ENCODE assay signal across 26 cellular contexts in genomic region chr14:94400454-94400853, GRCh38. TPM values are rescaled to one million over a fixed set of nuclear protein-coding genes. Genes with fewer than 3 reads are reported as not detected.
"Had no signal": no experiment of that assay in that cellular context is flagged by ENCODE, and none has a peak within 500 bp of the region (broad histone marks: within the 10 kb centered on the region; RNA-seq: fewer than 3 reads in every experiment).

No MANE protein-coding gene starts in this region.

- H3K9me3 ChIP-seq: ascending aorta had no signal

- H3K4me1 Mint-ChIP-seq: activated CD8-positive, alpha-beta memory T cell treated with anti-CD3 and anti-CD28 coated beads, Interleukin-2, amount 10 ng/mL, durations not matched to agents 7 days and 5 days; activated naive CD8-positive, alpha-beta T cell treated with anti-CD3 and anti-CD28 coated beads, Interleukin-2, amount 50 U/mL, for 24 hours had no signal

- H3K27ac ChIP-seq: ascending aorta had no signal

- H3K36me3 ChIP-seq: ascending aorta had no signal

- FAIRE-seq: K562, RCC 7860 had no signal

- H3K4me1 ChIP-seq: ascending aorta had no signal

- H3K4me3 ChIP-seq: ascending aorta, K562 had no signal

- DNase-seq: activated CD4-positive, alpha-beta T cell treated with anti-CD3 and anti-CD28 coated beads for 48 hours; activated CD4-positive, alpha-beta T cell treated with anti-CD3 and anti-CD28 coated beads, Interleukin-2, amount 50 U/mL, for 4 hours; activated CD4-positive, CD25-positive, alpha-beta regulatory T cell treated with anti-CD3 and anti-CD28 coated beads, Interleukin-2, amount 50 U/mL, for 72 hours; activated CD8-positive, alpha-beta memory T cell treated with anti-CD3 and anti-CD28 coated beads, Interleukin-2, amount 10 ng/mL, durations not matched to agents 7 days and 5 days; activated effector memory CD4-positive, alpha-beta T cell treated with anti-CD3 and anti-CD28 coated beads, Interleukin-2, amount 50 U/mL, for 16 hours; activated naive CD4-positive, alpha-beta T cell treated with Interleukin-2 at 50 U/mL for 16 hours; activated naive CD8-positive, alpha-beta T cell treated with anti-CD3 and anti-CD28 coated beads, Interleukin-2, amount 50 U/mL, for 24 hours; activated T-cell treated with anti-CD3 and anti-CD28 coated beads, Interleukin-2, amount 50 U/mL, for 4 hours; amniotic stem cell; caudate nucleus; Karpas-422; NCI-H1105 treated with DMSO at 0.1 percent for 48 hours; NCI-H1436 treated with DMSO at 0.1 percent for 48 hours; NCI-H187; NCI-H2081; NCI-H510A treated with DMSO at 0.1 percent for 48 hours; NCI-H69; SIG-M5 had no signal

- H3K27ac Mint-ChIP-seq: activated CD8-positive, alpha-beta memory T cell treated with anti-CD3 and anti-CD28 coated beads, Interleukin-2, amount 10 ng/mL, durations not matched to agents 7 days and 5 days; activated naive CD4-positive, alpha-beta T cell treated with anti-CD3 and anti-CD28 coated beads, Interleukin-2, amount 50 U/mL, for 72 hours; activated naive CD8-positive, alpha-beta T cell treated with anti-CD3 and anti-CD28 coated beads, Interleukin-2, amount 50 U/mL, for 24 hours; T-helper 2 cell treated with Interferon-gamma antibody and Interleukin-4, amounts not matched to agents 5 μg/mL and 100 μg/mL, for 36 hours; WTC11 had no signal

- H3K27me3 ChIP-seq: ascending aorta had no signal

- H3K9me3 Mint-ChIP-seq: activated T-cell treated with anti-CD3 and anti-CD28 coated beads, Interleukin-2, amount 50 U/mL, for 4 hours; T-helper 2 cell treated with Interferon-gamma antibody and Interleukin-4, amounts not matched to agents 5 μg/mL and 100 μg/mL, for 36 hours had no signal

- H3K36me3 Mint-ChIP-seq: activated CD8-positive, alpha-beta memory T cell treated with anti-CD3 and anti-CD28 coated beads, Interleukin-2, amount 10 ng/mL, durations not matched to agents 7 days and 5 days; activated naive CD4-positive, alpha-beta T cell treated with anti-CD3 and anti-CD28 coated beads, Interleukin-2, amount 50 U/mL, for 72 hours; WTC11 had no signal

- H3K4me3 Mint-ChIP-seq: activated CD8-positive, alpha-beta memory T cell treated with anti-CD3 and anti-CD28 coated beads, Interleukin-2, amount 10 ng/mL, durations not matched to agents 7 days and 5 days; activated naive CD8-positive, alpha-beta T cell treated with anti-CD3 and anti-CD28 coated beads, Interleukin-2, amount 50 U/mL, for 24 hours; activated T-cell treated with anti-CD3 and anti-CD28 coated beads, Interleukin-2, amount 50 U/mL, for 4 hours; T-helper 2 cell treated with Interferon-gamma antibody and Interleukin-4, amounts not matched to agents 5 μg/mL and 100 μg/mL, for 36 hours; WTC11 had no signal

RNA-seq across cellular contexts. Expression of gene SERPINA1, which starts 12.1 kb away (rescaled TPM):
- polyA plus RNA-seq: K562 had no signal

RNA-seq across cellular contexts. Expression of gene SERPINA2, which starts 34.0 kb away (rescaled TPM):
- total RNA-seq: activated CD8-positive, alpha-beta memory T cell treated with anti-CD3 and anti-CD28 coated beads, Interleukin-2, amount 10 ng/mL, durations not matched to agents 7 days and 5 days; activated naive CD4-positive, alpha-beta T cell treated with anti-CD3 and anti-CD28 coated beads, Interleukin-2, amount 50 U/mL, for 72 hours; activated T-cell treated with anti-CD3 and anti-CD28 coated beads, Interleukin-2, amount 50 U/mL, for 4 hours; ascending aorta; cerebellum; K562; T-helper 1 cell treated with Interleukin-12 subunit alpha and Interleukin-12 subunit beta and Interleukin-4 antibody, amounts not matched to agents 30 ng/mL and 1 ng/mL, for 36 hours; WTC11 had no signal
- polyA plus RNA-seq: K562 had no signal

RNA-seq across cellular contexts. Expression of gene SERPINA11, which starts 52.1 kb away (rescaled TPM):
- total RNA-seq: activated CD8-positive, alpha-beta memory T cell treated with anti-CD3 and anti-CD28 coated beads, Interleukin-2, amount 10 ng/mL, durations not matched to agents 7 days and 5 days; activated naive CD4-positive, alpha-beta T cell treated with anti-CD3 and anti-CD28 coated beads, Interleukin-2, amount 50 U/mL, for 72 hours; activated T-cell treated with anti-CD3 and anti-CD28 coated beads, Interleukin-2, amount 50 U/mL, for 4 hours; ascending aorta; cerebellum; K562; T-helper 1 cell treated with Interleukin-12 subunit alpha and Interleukin-12 subunit beta and Interleukin-4 antibody, amounts not matched to agents 30 ng/mL and 1 ng/mL, for 36 hours had no signal
- polyA plus RNA-seq: K562 had no signal
